8 cellular contexts compared by ENCODE assay signal in the genomic region with DNA sequence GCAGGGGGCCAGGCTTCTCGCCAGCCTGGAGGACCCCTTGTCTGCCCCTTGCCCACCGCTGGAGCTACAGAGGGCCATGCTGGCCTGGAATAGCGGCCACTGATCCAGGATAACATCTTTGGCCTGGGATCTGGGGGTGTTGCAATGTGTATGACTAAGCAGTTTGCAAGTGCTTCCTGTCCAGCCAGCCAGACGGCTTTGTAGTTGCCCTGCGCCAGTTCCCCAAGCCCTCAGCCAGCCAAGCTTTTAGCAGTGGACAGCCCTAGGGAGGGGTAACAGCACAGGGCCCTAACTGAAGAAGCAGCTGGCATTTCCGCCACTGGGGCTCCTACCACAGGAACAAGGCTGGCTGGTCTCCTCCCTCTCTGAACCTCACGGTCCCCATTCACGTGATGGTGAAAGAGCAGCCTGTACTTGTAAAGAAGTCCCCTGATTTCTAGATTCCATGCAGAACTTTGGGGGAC. TPM values are rescaled to one million over a fixed set of nuclear protein-coding genes. Genes with fewer than 3 reads are reported as not detected.
DNase-seq lines count a peak whose midpoint lies in the region; ATAC-seq and TF ChIP-seq lines count a peak whose summit lies in the region.

No MANE protein-coding gene starts in this region.

- no peaks in the 10 kb centered on the region; the same call in 1 of the 2 replicates for H3K79me2 ChIP-seq in GM23248 (ENCODE audit: insufficient read depth)

- no peaks in the 10 kb centered on the region for H3K27me3 ChIP-seq in GM23248 (replicated peaks; ENCODE audit: insufficient read depth)
- H3K27me3 ChIP-seq in SJSA1 (replicated peaks), result no peaks in the 10 kb centered on the region
- no peaks in the 10 kb centered on the region for H3K27me3 ChIP-seq in ovary

- ATAC-seq in HG03469 (IDR thresholded peaks at IDR 0.05; ENCODE audit: unreplicated experiment) (no peak), GM18861 (IDR thresholded peaks at IDR 0.05; ENCODE audit: unreplicated experiment) (no peak)

- in situ Hi-C loops in GM23248 (cut with MboI), result no loop called here

- H3K9me3 ChIP-seq in GM23248 (ENCODE audit: low read depth) (no peaks in the 10 kb centered on the region), SJSA1 (replicated peaks) (no peaks in the 10 kb centered on the region), ovary (no peaks in the 10 kb centered on the region)

- H3K4me3 ChIP-seq in GM23248 (peak overlapping the region; percentile 42), SJSA1 (no peak overlapping the region), ovary (no peak overlapping the region)

- intact Hi-C loops in ovary (cut with DNase I), result no loop called here

- 5% methylated on average over 8 of the region's 8 CpGs for WGBS in GM23248 (ENCODE audit: low coverage in 1 of 2, low lambda C conversion rate in 2 of 2, missing lambda C conversion rate in 2 of 2), 2 experiments
- WGBS in ovary, 3 donors, result 38 to 68% (median 43%) methylated on average over 8 of the region's 8 CpGs

- H3K36me3 ChIP-seq in GM23248 (ENCODE audit: low read depth) (peaks cover 4% of the 10 kb centered on the region; the same call in 1 of the 2 replicates), SJSA1 (peaks cover 85% of the 10 kb centered on the region), ovary (no peaks in the 10 kb centered on the region)

- H3K4me1 ChIP-seq in GM23248 (ENCODE audit: insufficient read depth) (peaks cover 19% of the 10 kb centered on the region), SJSA1 (replicated peaks) (peaks cover 12% of the 10 kb centered on the region), ovary (ENCODE audit: insufficient read depth) (no peaks in the 10 kb centered on the region)

- no peak for TF ChIP-seq EP300 in ovary (IDR thresholded peaks at IDR 0.05)

- H3K4me2 ChIP-seq in GM23248 (ENCODE audit: unreplicated experiment), result peak overlapping the region; percentile 74

- H3K9me2 ChIP-seq in GM23248 (ENCODE audit: insufficient read depth), result no peaks in the 10 kb centered on the region

- peak overlapping the region; percentile 63 for H2AFZ ChIP-seq in GM23248

- H3K9ac ChIP-seq in GM23248, result peak overlapping the region; percentile 60

- TF ChIP-seq CTCF in ovary (IDR thresholded peaks at IDR 0.05), result no peak

- DNase-seq in GM23248, result peak; percentile 98
- DNase-seq in SJSA1 (ENCODE audit: low read depth in 1 of 2, low spot score in 2 of 2), result peak; percentile 30 to 73
- DNase-seq in fibroblast of peridontal ligament (ENCODE audit: extremely low read depth), result peak; percentile 90
- peak; percentile 51 to 84 (median 78) for DNase-seq in ovary
- no peak for DNase-seq in kidney glomerular epithelial cell (lab: John Stamatoyannopoulos, UW)
- DNase-seq in NCI-H1930 (lab: John Stamatoyannopoulos, UW), result no peak

- H4K20me1 ChIP-seq in GM23248 (ENCODE audit: insufficient read depth), result no peaks in the 10 kb centered on the region

- no peak for TF ChIP-seq POLR2A in ovary (IDR thresholded peaks at IDR 0.05)

- H3K27ac ChIP-seq in GM23248 (peak overlapping the region; percentile 81), SJSA1 (peak overlapping the region; percentile 67), ovary (peak overlapping the region in 1 of 2 donors; percentile 2)

- peaks cover 15% of the 10 kb centered on the region for H3F3A ChIP-seq in GM23248 (ENCODE audit: insufficient read depth)

RNA-seq across cellular contexts. Expression of a gene that starts 32.1 kb away (rescaled TPM):
- 39.7 and 45.0 TPM in 2 replicates for total RNA-seq in GM23248 (2014; rRNA removed; shearing (Covaris generic))
- polyA plus RNA-seq in GM23248 (2016; fragmentation: Nextera tagmentation; extraction: Ambion mirVana) (233 TPM in 2 replicates), ovary (10 to 100 TPM; 78.2 to 93.1 TPM)
- total RNA-seq in SJSA1 (2014; rRNA removed; shearing (Covaris generic)), result 150 and 218 TPM in 2 replicates
- 10 to 100 TPM; 24.2 to 61.2 (median 49.1) TPM for total RNA-seq in ovary

RNA-seq across cellular contexts. Expression of a gene that starts 32.4 kb away (rescaled TPM):
- total RNA-seq in GM23248 (2014; rRNA removed; shearing (Covaris generic)), result 6.3 and 11.3 TPM in 2 replicates
- polyA plus RNA-seq in GM23248 (2016; fragmentation: Nextera tagmentation; extraction: Ambion mirVana) (35.8 and 42.3 TPM in 2 replicates), ovary (10 to 100 TPM in 1 of 2 donors, 1 to 10 TPM in 1; 5.7 to 17.7 TPM)
- 36.8 and 37.0 TPM in 2 replicates for total RNA-seq in SJSA1 (2014; rRNA removed; shearing (Covaris generic))
- 10 to 100 TPM; 16.1 to 27.2 (median 22.3) TPM for total RNA-seq in ovary

RNA-seq across cellular contexts. Expression of a gene that starts 38.8 kb away (rescaled TPM):
- total RNA-seq in GM23248 (2014; rRNA removed; shearing (Covaris generic)), result 33.3 and 37.3 TPM in 2 replicates
- polyA plus RNA-seq in GM23248 (2016; fragmentation: Nextera tagmentation; extraction: Ambion mirVana), result 51.4 and 55.6 TPM in 2 replicates
- total RNA-seq in SJSA1 (2014; rRNA removed; shearing (Covaris generic)), result 47.0 and 51.9 TPM in 2 replicates
- 10 to 100 TPM; 26.9 to 55.6 (median 36.9) TPM for total RNA-seq in ovary
- polyA plus RNA-seq in ovary, result 10 to 100 TPM; 27.0 to 45.6 TPM

Comparison
In these comparisons a context has a peak if more than half of its experiments do, and no peak if none do; other contexts are left out.
1. DNase-seq: peak in GM23248 (single experiment), SJSA1 (2 of 2), fibroblast of peridontal ligament (single experiment) and ovary (5 of 5); none in kidney glomerular epithelial cell (single experiment) and NCI-H1930 (0 of 2).